In the genomic region with DNA sequence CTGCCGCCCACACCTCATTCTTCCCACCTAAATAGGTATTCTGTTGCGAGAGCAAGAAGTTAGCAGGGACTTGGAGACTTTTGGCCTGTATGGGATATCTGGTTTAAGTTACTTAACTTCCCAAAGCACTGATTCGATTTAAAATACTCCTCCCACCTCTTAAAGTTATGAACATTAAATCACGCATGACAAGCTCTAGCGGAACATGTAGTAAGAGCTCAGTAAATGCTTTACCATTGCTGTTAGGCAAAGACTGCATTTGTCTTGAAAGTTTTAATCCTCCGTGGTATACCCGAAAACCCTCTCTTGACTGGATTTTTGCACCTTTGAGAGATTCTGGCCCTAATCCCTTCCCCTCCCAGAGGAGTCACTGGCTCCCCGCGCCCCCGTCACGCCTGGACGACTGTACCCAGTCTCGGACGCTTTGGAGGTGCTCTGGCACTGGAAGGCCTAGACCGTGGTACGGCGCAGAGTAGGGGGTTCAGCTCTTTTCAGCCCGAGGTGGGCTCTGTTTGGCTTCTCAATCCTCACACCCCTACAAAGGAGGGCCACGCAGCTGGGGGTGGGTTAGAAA, we compare ENCODE assay signal across 18 cellular contexts. TPM values are rescaled to one million over a fixed set of nuclear protein-coding genes. Genes with fewer than 3 reads are reported as not detected.
DNase-seq lines count a peak whose midpoint lies in the region; ATAC-seq and TF ChIP-seq lines count a peak whose summit lies in the region.
"Had no signal": no experiment of that assay in that cellular context is flagged by ENCODE, and none has a peak within 500 bp of the region (broad histone marks: within the 10 kb centered on the region; RNA-seq: fewer than 3 reads in every experiment).

No MANE protein-coding gene starts in this region.

- H3K27me3 Mint-ChIP-seq in activated T-cell treated with anti-CD3 and anti-CD28 coated beads, Interleukin-2, amount 50 U/mL, for 72 hours (ENCODE audit: low read depth) = peaks cover 84% of the 10 kb centered on the region
- peaks cover 64% of the 10 kb centered on the region for H3K27me3 Mint-ChIP-seq in neural progenitor cell (ENCODE audit: insufficient read depth, low read depth)
- H3K27me3 Mint-ChIP-seq in immature natural killer cell (ENCODE audit: low read depth in 3 of 3) = peaks cover 10 to 37% (median 12%) of the 10 kb centered on the region in 3 donors

- H3K4me3 ChIP-seq in fibroblast of villous mesenchyme (ENCODE audit: low read depth, low read length) (peak overlapping the region; percentile 33), neural progenitor cell (no peak overlapping the region)

- H3K79me2 ChIP-seq in neural progenitor cell (ENCODE audit: low read depth) = no peaks in the 10 kb centered on the region

- H3K36me3 ChIP-seq in neural progenitor cell = no peaks in the 10 kb centered on the region
- H3K36me3 ChIP-seq: right lobe of liver had no signal

- H3K4me1 ChIP-seq in neural progenitor cell = peaks cover 32% of the 10 kb centered on the region

- peaks cover 82% of the 10 kb centered on the region for H3K27me3 ChIP-seq in neural progenitor cell

- H4K20me1 ChIP-seq in neural progenitor cell (ENCODE audit: low read depth) = peaks cover 11% of the 10 kb centered on the region

- no peak for DNase-seq in activated T-cell treated with anti-CD3 and anti-CD28 coated beads, Interleukin-2, amount 50 U/mL, for 72 hours
- DNase-seq in activated T-cell treated with anti-CD3 and anti-CD28 coated beads, Interleukin-2, amount 50 U/mL, for 48 hours = no peak
- DNase-seq in fibroblast of villous mesenchyme (ENCODE audit: low read depth) (no peak), neural progenitor cell (ENCODE audit: low spot score) (no peak), immature natural killer cell (no peak), NCI-H526 treated with DMSO at 0.1 percent for 48 hours (lab: John Stamatoyannopoulos, UW) (no peak), occipital lobe (lab: John Stamatoyannopoulos, UW) (no peak), SHP77 treated with DMSO at 0.1 percent for 48 hours (lab: John Stamatoyannopoulos, UW) (no peak)
- DNase-seq: activated gamma-delta T cell treated with Interleukin-2 at 50 U/mL for 16 hours; CD4-positive, alpha-beta T cell; NCI-H748 treated with DMSO at 0.1 percent for 48 hours; right lobe of liver; stimulated activated CD4-positive, alpha-beta T cell treated with anti-CD3 and anti-CD28 coated beads, Interleukin-4, amount 100 ng/mL, for 1 hour; stimulated activated CD8-positive, alpha-beta memory T cell treated with anti-CD3 and anti-CD28 coated beads, Interleukin-4, amount 100 ng/mL, for 48 hours had no signal

- H3K4me3 Mint-ChIP-seq in activated T-cell treated with anti-CD3 and anti-CD28 coated beads, Interleukin-2, amount 50 U/mL, for 72 hours = no peak overlapping the region
- H3K4me3 Mint-ChIP-seq in neural progenitor cell (peak overlapping the region; percentile 85), immature natural killer cell (no peak overlapping the region)
- H3K4me3 Mint-ChIP-seq: CD4-positive, alpha-beta T cell; dendritic cell treated with granulocyte-macrophage colony-stimulating factor and Interleukin-4, amounts not matched to agents 40 ng/mL and 50 ng/mL, for 4 days; natural killer cell treated with Interleukin-12 subunit alpha and Interleukin-12 subunit beta and Interleukin-15 and Interleukin-18, amount 100 ng/mL, for 72 hours had no signal

- no peak overlapping the region for H3K9ac ChIP-seq in neural progenitor cell

- H3K4me2 ChIP-seq in neural progenitor cell = peak overlapping the region; percentile 86

- TF ChIP-seq CTCF in fibroblast of villous mesenchyme (IDR thresholded peaks at IDR 0.05; ENCODE audit: insufficient read depth, low read depth, low read length) (no peak), neural progenitor cell (IDR thresholded peaks at IDR 0.05) (no peak)

- H2AFZ ChIP-seq in neural progenitor cell (replicated peaks) = no peak overlapping the region

- H3K27ac Mint-ChIP-seq in activated T-cell treated with anti-CD3 and anti-CD28 coated beads, Interleukin-2, amount 50 U/mL, for 72 hours = peak overlapping the region; percentile 12
- H3K27ac Mint-ChIP-seq in neural progenitor cell (no peak overlapping the region), immature natural killer cell (no peak overlapping the region)
- H3K27ac Mint-ChIP-seq: CD4-positive, alpha-beta T cell; dendritic cell treated with granulocyte-macrophage colony-stimulating factor and Interleukin-4, amounts not matched to agents 40 ng/mL and 50 ng/mL, for 4 days; natural killer cell treated with Interleukin-12 subunit alpha and Interleukin-12 subunit beta and Interleukin-15 and Interleukin-18, amount 100 ng/mL, for 72 hours had no signal

- H3F3A ChIP-seq in neural progenitor cell (ENCODE audit: low read depth) = peaks cover 35% of the 10 kb centered on the region

- H3K4me1 Mint-ChIP-seq in activated T-cell treated with anti-CD3 and anti-CD28 coated beads, Interleukin-2, amount 50 U/mL, for 72 hours (ENCODE audit: low read depth) = peaks cover 37% of the 10 kb centered on the region
- H3K4me1 Mint-ChIP-seq in neural progenitor cell (peaks cover 32% of the 10 kb centered on the region), immature natural killer cell (peaks cover 6 to 12% of the 10 kb centered on the region in 2 donors)

- H3K27ac ChIP-seq in neural progenitor cell = no peak overlapping the region
- H3K27ac ChIP-seq: right lobe of liver had no signal

- no peaks in the 10 kb centered on the region for H3K9me3 Mint-ChIP-seq in activated T-cell treated with anti-CD3 and anti-CD28 coated beads, Interleukin-2, amount 50 U/mL, for 72 hours
- H3K9me3 Mint-ChIP-seq in neural progenitor cell (no peaks in the 10 kb centered on the region), immature natural killer cell (peaks cover 0 to 3% (median 0%) of the 10 kb centered on the region in 6 donors)
- H3K9me3 Mint-ChIP-seq: CD4-positive, alpha-beta T cell; dendritic cell treated with granulocyte-macrophage colony-stimulating factor and Interleukin-4, amounts not matched to agents 40 ng/mL and 50 ng/mL, for 4 days; natural killer cell treated with Interleukin-12 subunit alpha and Interleukin-12 subunit beta and Interleukin-15 and Interleukin-18, amount 100 ng/mL, for 72 hours had no signal

- no peaks in the 10 kb centered on the region for H3K9me3 ChIP-seq in neural progenitor cell (ENCODE audit: low read depth)
- H3K9me3 ChIP-seq: right lobe of liver had no signal

- peaks cover 0 to 1% of the 10 kb centered on the region in 2 donors for H3K36me3 Mint-ChIP-seq in activated T-cell treated with anti-CD3 and anti-CD28 coated beads, Interleukin-2, amount 50 U/mL, for 72 hours (ENCODE audit: insufficient read depth in 2 of 2)
- H3K36me3 Mint-ChIP-seq in neural progenitor cell (no peaks in the 10 kb centered on the region), immature natural killer cell (no peaks in the 10 kb centered on the region)
- H3K36me3 Mint-ChIP-seq: natural killer cell treated with Interleukin-12 subunit alpha and Interleukin-12 subunit beta and Interleukin-15 and Interleukin-18, amount 100 ng/mL, for 72 hours had no signal

- no peak for ATAC-seq in activated T-cell treated with anti-CD3 and anti-CD28 coated beads, Interleukin-2, amount 50 U/mL, for 72 hours (replicated peaks in 1 of 2)
- ATAC-seq: HCT116, left lobe of liver, right lobe of liver had no signal

RNA-seq across cellular contexts. Expression of gene GDNF, which starts 4.4 kb away (rescaled TPM):
- total RNA-seq in activated T-cell treated with anti-CD3 and anti-CD28 coated beads, Interleukin-2, amount 50 U/mL, for 72 hours = not detected
- total RNA-seq in fibroblast of villous mesenchyme (0.43 and 1.6 TPM in 2 replicates), neural progenitor cell (ENCODE audit: low replicate concordance) (0.09 TPM in 1 of 2 replicates, not detected in the other), occipital lobe (not detected)
- polyA plus RNA-seq in immature natural killer cell = not detected
- total RNA-seq: CD4-positive, alpha-beta T cell; natural killer cell treated with Interleukin-12 subunit alpha and Interleukin-12 subunit beta and Interleukin-15 and Interleukin-18, amount 100 ng/mL, for 72 hours had no signal
